ENCODE assay signal across 9 cellular contexts in genomic region chr10:71562181-71562580, GRCh38.
"Had no signal": no experiment of that assay in that cellular context is flagged by ENCODE, and none has a peak within 500 bp of the region (broad histone marks: within the 10 kb centered on the region; RNA-seq: fewer than 3 reads in every experiment).

No MANE protein-coding gene starts in this region.

- H3K4me3 ChIP-seq: GM23338, HAP-1 had no signal

- H3K9me3 ChIP-seq: HAP-1 had no signal

- ATAC-seq: GM23338, HCT116, HepG2 had no signal

- DNase-seq: H7, HFFc6, KBM-7 had no signal

- H3K27ac Mint-ChIP-seq: GM23338, HFFc6, IgD-negative memory B cell had no signal

- H2AFZ ChIP-seq: GM23338 had no signal

- H3K27ac ChIP-seq: HL-60 had no signal

- H3K36me3 Mint-ChIP-seq: IgD-negative memory B cell had no signal

- H3K9me3 Mint-ChIP-seq: GM23338, HFFc6 had no signal

- H3K4me3 Mint-ChIP-seq: GM23338, HFFc6, IgD-negative memory B cell had no signal

- H3K36me3 ChIP-seq: HAP-1 had no signal
